Comparison of ENCODE assay signal across 1 cellular context in genomic region chr22:36470162-36470993, GRCh38.
A peak's percentile ranks its signal among the peaks of the same experiment; 100 is the strongest.
TF ChIP-seq lines count a peak whose summit lies in the region.

No MANE protein-coding gene starts in this region.

TF ChIP-seq in HepG2, 621 proteins besides CTCF, POLR2A, EP300 and RAD21 (continued from another document and continues in another):
- peak; percentile 56; the same call in 1 of the 2 replicates for TF ChIP-seq ZBTB49 (CRISPR knock-in tag; IDR thresholded peaks at IDR 0.05; ENCODE audit: borderline replicate concordance)
- TF ChIP-seq XBP1 (CRISPR knock-in tag; IDR thresholded peaks at IDR 0.05), result no peak
- 0 out of 2 replicates have a peak, but pooled peaks have one; percentile 51 for TF ChIP-seq NRL (CRISPR knock-in tag; IDR thresholded peaks at IDR 0.05; ENCODE audit: borderline replicate concordance)
- TF ChIP-seq KDM4B (CRISPR knock-in tag; IDR thresholded peaks at IDR 0.05), result peak; percentile 80; the same call in 1 of the 2 replicates
- TF ChIP-seq JARID2 (CRISPR knock-in tag; IDR thresholded peaks at IDR 0.05; ENCODE audit: insufficient replicate concordance), result peak; percentile 56
- TF ChIP-seq ZNF639 (CRISPR knock-in tag; conservative IDR thresholded peaks at IDR 0.05), result 0 out of 2 replicates have a peak, but pooled peaks have one; percentile 28
- TF ChIP-seq ZNF17 (CRISPR knock-in tag; IDR thresholded peaks at IDR 0.05), result no peak
- peak; percentile 67; the same call in 1 of the 2 replicates for TF ChIP-seq TARDBP (CRISPR knock-in tag; IDR thresholded peaks at IDR 0.05)
- TF ChIP-seq ZBTB26 (CRISPR knock-in tag; IDR thresholded peaks at IDR 0.05; ENCODE audit: borderline replicate concordance), result 0 out of 2 replicates have a peak, but pooled peaks have one; percentile 43
- no peak; the same call in 1 of the 2 replicates for TF ChIP-seq ESRRA (CRISPR knock-in tag; IDR thresholded peaks at IDR 0.05; ENCODE audit: low read depth)
- no peak for TF ChIP-seq ZNF138 (CRISPR knock-in tag; IDR thresholded peaks at IDR 0.05; ENCODE audit: low read depth)
- no peak for TF ChIP-seq HNRNPLL (IDR thresholded peaks at IDR 0.05; ENCODE audit: low read depth, low read length, poor library complexity, severe bottlenecking)
- TF ChIP-seq FOXA1 (IDR thresholded peaks at IDR 0.05), result no peak
- TF ChIP-seq FOXA1 (CRISPR knock-in tag; IDR thresholded peaks at IDR 0.05), result no peak
- peak; percentile 41; the same call in 1 of the 2 replicates for TF ChIP-seq FOSL2 (CRISPR knock-in tag; IDR thresholded peaks at IDR 0.05)
- no peak for TF ChIP-seq LCORL (IDR thresholded peaks at IDR 0.05)
- TF ChIP-seq LCORL (CRISPR knock-in tag; IDR thresholded peaks at IDR 0.05), result peak; percentile 54; the same call in 1 of the 2 replicates
- TF ChIP-seq RARA (CRISPR knock-in tag; IDR thresholded peaks at IDR 0.05), result 0 out of 2 replicates have a peak, but pooled peaks have one; percentile 32
- TF ChIP-seq SAP130 (CRISPR knock-in tag; IDR thresholded peaks at IDR 0.05; ENCODE audit: low read depth), result peak; percentile 36; the same call in 1 of the 2 replicates
- no peak for TF ChIP-seq ZNF121 (CRISPR knock-in tag; IDR thresholded peaks at IDR 0.05)
- TF ChIP-seq ERF (CRISPR knock-in tag; IDR thresholded peaks at IDR 0.05), result 0 out of 2 replicates have a peak, but pooled peaks have one; percentile 56
- no peak for TF ChIP-seq MEIS1 (CRISPR knock-in tag; IDR thresholded peaks at IDR 0.05; ENCODE audit: borderline replicate concordance)
- no peak for TF ChIP-seq ZSCAN22 (CRISPR knock-in tag; IDR thresholded peaks at IDR 0.05)
- peak; percentile 58; the same call in 1 of the 2 replicates for TF ChIP-seq NFKB2 (CRISPR knock-in tag; IDR thresholded peaks at IDR 0.05; ENCODE audit: borderline replicate concordance)
- TF ChIP-seq ZNF331 (CRISPR knock-in tag; IDR thresholded peaks at IDR 0.05), result 0 out of 2 replicates have a peak, but pooled peaks have one; percentile 23
- no peak for TF ChIP-seq TBL1XR1 (IDR thresholded peaks at IDR 0.05; ENCODE audit: borderline replicate concordance, low read length, partially characterized antibody)
- TF ChIP-seq BORCS8-MEF2B (CRISPR knock-in tag; IDR thresholded peaks at IDR 0.05), result peak; percentile 61; the same call in 1 of the 2 replicates
- no peak for TF ChIP-seq TOE1 (CRISPR knock-in tag; IDR thresholded peaks at IDR 0.05)
- no peak for TF ChIP-seq ZFYVE20 (CRISPR knock-in tag; IDR thresholded peaks at IDR 0.05; ENCODE audit: borderline replicate concordance, low read depth)
- peak; percentile 99 for TF ChIP-seq STAG1 (CRISPR knock-in tag; IDR thresholded peaks at IDR 0.05)
- TF ChIP-seq YEATS4 (CRISPR knock-in tag; IDR thresholded peaks at IDR 0.05; ENCODE audit: borderline replicate concordance), result no peak
- 0 out of 2 replicates have a peak, but pooled peaks have one; percentile 46 for TF ChIP-seq ZBTB25 (CRISPR knock-in tag; IDR thresholded peaks at IDR 0.05)
- TF ChIP-seq ZNF224 (CRISPR knock-in tag; IDR thresholded peaks at IDR 0.05), result 0 out of 2 replicates have a peak, but pooled peaks have one; percentile 32
- TF ChIP-seq NR2F6 (IDR thresholded peaks at IDR 0.05), result no peak
- TF ChIP-seq NR2F6 (CRISPR knock-in tag; IDR thresholded peaks at IDR 0.05), result peak; percentile 33; the same call in 1 of the 2 replicates
- TF ChIP-seq FOXA3 (CRISPR knock-in tag; IDR thresholded peaks at IDR 0.05), result 0 out of 2 replicates have a peak, but pooled peaks have one; percentile 19
- no peak for TF ChIP-seq SOX6 (IDR thresholded peaks at IDR 0.05)
- 0 out of 2 replicates have a peak, but pooled peaks have one; percentile 32 for TF ChIP-seq SOX6 (CRISPR knock-in tag; IDR thresholded peaks at IDR 0.05)
- no peak for TF ChIP-seq ZNF746 (CRISPR knock-in tag; IDR thresholded peaks at IDR 0.05)
- TF ChIP-seq TBX2 (CRISPR knock-in tag; IDR thresholded peaks at IDR 0.05; ENCODE audit: borderline replicate concordance), result peak; percentile 28; the same call in 1 of the 2 replicates
- TF ChIP-seq ZNF605 (CRISPR knock-in tag; IDR thresholded peaks at IDR 0.05), result 0 out of 2 replicates have a peak, but pooled peaks have one; percentile 23
- TF ChIP-seq TRIM22 (IDR thresholded peaks at IDR 0.05), result no peak
- peak; percentile 70 for TF ChIP-seq ELF3 (CRISPR knock-in tag; IDR thresholded peaks at IDR 0.05)
- no peak for TF ChIP-seq ZNF317 (CRISPR knock-in tag; IDR thresholded peaks at IDR 0.05)
- TF ChIP-seq ZFP91 (CRISPR knock-in tag; IDR thresholded peaks at IDR 0.05; ENCODE audit: borderline replicate concordance), result peak; percentile 45; the same call in 1 of the 2 replicates
- no peak for TF ChIP-seq NFIC (IDR thresholded peaks at IDR 0.05; ENCODE audit: low read length)
- no peak for TF ChIP-seq ZBED4 (CRISPR knock-in tag; IDR thresholded peaks at IDR 0.05; ENCODE audit: borderline replicate concordance)
- no peak for TF ChIP-seq ZNF530 (CRISPR knock-in tag; IDR thresholded peaks at IDR 0.05; ENCODE audit: low read depth)
- peak; percentile 59; the same call in 1 of the 2 replicates for TF ChIP-seq KDM2A (CRISPR knock-in tag; IDR thresholded peaks at IDR 0.05; ENCODE audit: borderline replicate concordance, low read depth)
- peak; percentile 57; the same call in 1 of the 2 replicates for TF ChIP-seq KAT8 (CRISPR knock-in tag; IDR thresholded peaks at IDR 0.05)
- peak; percentile 46; the same call in 1 of the 2 replicates for TF ChIP-seq ZNF205 (CRISPR knock-in tag; IDR thresholded peaks at IDR 0.05)
- TF ChIP-seq BRF2 (CRISPR knock-in tag; IDR thresholded peaks at IDR 0.05), result 0 out of 2 replicates have a peak, but pooled peaks have one; percentile 42
- no peak for TF ChIP-seq ZNF850 (CRISPR knock-in tag; conservative IDR thresholded peaks at IDR 0.05)
- TF ChIP-seq ATRX (CRISPR knock-in tag; IDR thresholded peaks at IDR 0.05; ENCODE audit: borderline replicate concordance), result no peak
- no peak for TF ChIP-seq MAZ (IDR thresholded peaks at IDR 0.05; ENCODE audit: borderline replicate concordance, low read depth, low read length)
- no peak for TF ChIP-seq MAZ (CRISPR knock-in tag; IDR thresholded peaks at IDR 0.05; ENCODE audit: low read depth)
- TF ChIP-seq RXRA (CRISPR knock-in tag; IDR thresholded peaks at IDR 0.05), result peak; percentile 58; the same call in 1 of the 2 replicates
